In the genomic region with DNA sequence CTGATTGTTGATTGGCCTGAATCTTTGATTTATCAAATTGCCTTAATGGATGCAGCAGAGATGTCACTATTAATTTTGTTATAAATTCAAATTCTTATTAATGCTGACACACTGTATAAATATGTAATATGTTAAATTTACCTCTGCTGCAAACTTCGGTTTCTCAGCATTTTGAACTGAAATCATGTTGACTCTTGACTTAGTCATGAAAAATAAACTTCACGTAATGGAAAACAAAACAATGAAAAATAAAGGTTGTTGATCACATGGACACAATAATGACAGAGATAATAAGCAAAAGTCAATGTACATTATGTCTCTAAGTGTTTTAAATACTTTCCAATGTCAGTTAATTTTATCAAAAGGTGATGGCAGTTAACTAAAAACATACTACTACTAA, we compare ENCODE assay signal across 27 cellular contexts.
"Had no signal": no experiment of that assay in that cellular context is flagged by ENCODE, and none has a peak within 500 bp of the region (broad histone marks: within the 10 kb centered on the region; RNA-seq: fewer than 3 reads in every experiment).

No MANE protein-coding gene starts in this region.

- H3K4me3 ChIP-seq: ascending aorta, esophagus squamous epithelium, gastroesophageal sphincter, heart right ventricle, hepatocyte had no signal

- H3K27ac ChIP-seq: ascending aorta, epithelial cell of prostate, esophagus squamous epithelium, gastroesophageal sphincter, heart right ventricle, hepatocyte, VCaP had no signal

- ATAC-seq: activated CD8-positive, alpha-beta T cell treated with anti-CD3 and anti-CD28 coated beads for 36 hours; activated naive CD8-positive, alpha-beta T cell treated with anti-CD3 and anti-CD28 coated beads, Interleukin-2, amount 50 U/mL, for 24 hours; effector memory CD8-positive, alpha-beta T cell; gastroesophageal sphincter; heart right ventricle; WTC11 had no signal

- H3K36me3 ChIP-seq: ascending aorta, esophagus squamous epithelium, gastroesophageal sphincter, heart right ventricle had no signal

- H3K9me3 ChIP-seq: ascending aorta, esophagus squamous epithelium, gastroesophageal sphincter, heart right ventricle had no signal

- H3K27me3 ChIP-seq: ascending aorta, esophagus squamous epithelium, gastroesophageal sphincter, heart right ventricle, hepatocyte had no signal

- FAIRE-seq: bronchial epithelial cell, TTC549 had no signal

- H3K4me2 ChIP-seq: hepatocyte had no signal

- H3K79me2 ChIP-seq: hepatocyte had no signal

- H3K4me1 ChIP-seq: ascending aorta, esophagus squamous epithelium had no signal

- H2AFZ ChIP-seq: hepatocyte had no signal

- DNase-seq: activated CD4-positive, alpha-beta T cell treated with anti-CD3 and anti-CD28 coated beads for 1 hour; activated CD4-positive, alpha-beta T cell treated with anti-CD3 and anti-CD28 coated beads for 4 hours; activated CD4-positive, alpha-beta T cell treated with anti-CD3 and anti-CD28 coated beads, Interleukin-2, amount 10 ng/mL, durations not matched to agents 7 days and 5 days; activated CD4-positive, alpha-beta T cell treated with anti-CD3 and anti-CD28 coated beads, Interleukin-2, amount 50 U/mL, for 48 hours; activated CD8-positive, alpha-beta memory T cell treated with anti-CD3 and anti-CD28 coated beads for 24 hours; activated CD8-positive, alpha-beta T cell treated with anti-CD3 and anti-CD28 coated beads for 36 hours; activated effector memory CD4-positive, alpha-beta T cell treated with anti-CD3 and anti-CD28 coated beads, Interleukin-2, amount 50 U/mL, for 16 hours; activated naive CD4-positive, alpha-beta T cell treated with anti-CD3 and anti-CD28 coated beads for 36 hours; activated naive CD8-positive, alpha-beta T cell treated with anti-CD3 and anti-CD28 coated beads for 36 hours; activated naive CD8-positive, alpha-beta T cell treated with anti-CD3 and anti-CD28 coated beads, Interleukin-2, amount 50 U/mL, for 24 hours; activated T-cell treated with anti-CD3 and anti-CD28 coated beads, Interleukin-2, amount 50 U/mL, for 48 hours; cortex of kidney; dermis blood vessel endothelial cell; effector CD4-positive, alpha-beta T cell; effector memory CD8-positive, alpha-beta T cell; esophagus squamous epithelium; foreskin melanocyte; heart right ventricle; T-helper 2 cell had no signal
